ENCODE assay signal across 17 cellular contexts in the genomic region with DNA sequence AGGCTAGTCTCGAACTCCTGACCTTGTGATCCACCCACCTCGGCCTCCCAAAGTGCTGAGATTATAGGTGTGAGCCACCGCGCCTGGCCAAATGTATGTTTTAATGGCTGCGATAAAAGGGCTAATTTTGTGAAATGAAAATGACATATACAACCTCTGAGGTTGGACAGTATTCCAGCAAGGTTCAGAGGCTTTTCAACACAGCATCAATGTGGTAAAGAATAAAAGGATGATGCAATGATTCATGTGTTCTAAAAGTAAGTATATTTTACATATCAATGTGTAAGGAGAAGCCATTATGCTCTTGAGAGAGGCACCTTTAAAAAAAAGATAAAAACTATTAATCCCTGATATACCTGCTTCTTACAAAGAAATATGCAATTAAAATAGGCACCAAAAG.
"Had no signal": no experiment of that assay in that cellular context is flagged by ENCODE, and none has a peak within 500 bp of the region (broad histone marks: within the 10 kb centered on the region; RNA-seq: fewer than 3 reads in every experiment).

No MANE protein-coding gene starts in this region.

- H3K27me3 Mint-ChIP-seq: natural killer cell treated with Interleukin-12 subunit alpha and Interleukin-12 subunit beta and Interleukin-15 and Interleukin-18, amount 100 ng/mL, for 72 hours; type B pancreatic cell had no signal

- H3K9me3 Mint-ChIP-seq: natural killer cell treated with Interleukin-12 subunit alpha and Interleukin-12 subunit beta and Interleukin-15 and Interleukin-18, amount 100 ng/mL, for 72 hours; neural progenitor cell; type B pancreatic cell had no signal

- H3K27me3 ChIP-seq: foreskin keratinocyte, neural progenitor cell, ovary, stomach had no signal

- H3K4me3 ChIP-seq: lung, neural progenitor cell, ovary, stomach had no signal

- ATAC-seq: foreskin keratinocyte; left colon; left ventricle myocardium superior; natural killer cell treated with Interleukin-12 subunit alpha and Interleukin-12 subunit beta and Interleukin-15 and Interleukin-18, amount 100 ng/mL, for 72 hours; right cardiac atrium had no signal

- H3K4me3 Mint-ChIP-seq: natural killer cell treated with Interleukin-12 subunit alpha and Interleukin-12 subunit beta and Interleukin-15 and Interleukin-18, amount 100 ng/mL, for 72 hours; neural progenitor cell; type B pancreatic cell had no signal

- H3K27ac Mint-ChIP-seq: neural progenitor cell, type B pancreatic cell had no signal

- H3K9ac ChIP-seq: neural progenitor cell had no signal

- H3K27ac ChIP-seq: foreskin keratinocyte, neural progenitor cell, ovary had no signal

- H3K36me3 ChIP-seq: ovary had no signal

- DNase-seq: dermis blood vessel endothelial cell; foreskin keratinocyte; left colon; left ventricle myocardium superior; mesenchymal stem cell; midbrain; nucleus accumbens; ovary; right cardiac atrium; small intestine; stimulated activated CD4-positive, alpha-beta T cell treated with anti-CD3 and anti-CD28 coated beads, Interleukin-12 subunit alpha, Interleukin-12 subunit beta, amount 100 ng/mL, for 4 hours; stimulated activated naive CD4-positive, alpha-beta T cell; stomach had no signal

- H3K36me3 Mint-ChIP-seq: natural killer cell treated with Interleukin-12 subunit alpha and Interleukin-12 subunit beta and Interleukin-15 and Interleukin-18, amount 100 ng/mL, for 72 hours; type B pancreatic cell had no signal

- H3K9me3 ChIP-seq: ovary, stomach had no signal
